Comparison of ENCODE assay signal across 7 cellular contexts in genomic region chr11:113324250-113324649, GRCh38.
"Had no signal": no experiment of that assay in that cellular context is flagged by ENCODE, and none has a peak within 500 bp of the region (broad histone marks: within the 10 kb centered on the region; RNA-seq: fewer than 3 reads in every experiment).

No MANE protein-coding gene starts in this region.

- DNase-seq: GDM1, GF-D8 had no signal

- FAIRE-seq: G401.6, GM12878, GM12891, GM18507, GM19239 had no signal

- ATAC-seq: GM12878 had no signal

- H3K4me3 ChIP-seq: GM12878 had no signal
